Comparison of ENCODE assay signal across 1 cellular context in genomic region chr19:54376610-54377009, GRCh38.
A peak's percentile ranks its signal among the peaks of the same experiment; 100 is the strongest.
TF ChIP-seq lines count a peak whose summit lies in the region.

No MANE protein-coding gene starts in this region.

TF ChIP-seq in GM12878, 131 proteins besides CTCF, POLR2A, EP300 and RAD21:
- TF ChIP-seq REST (IDR thresholded peaks at IDR 0.05; ENCODE audit: low read depth, low read length) (no peak), NR2C2 (IDR thresholded peaks at IDR 0.05; ENCODE audit: borderline replicate concordance, control insufficient read depth, insufficient read length, low read depth) (no peak), NFYA (IDR thresholded peaks at IDR 0.05; ENCODE audit: borderline replicate concordance, low read depth, low read length) (no peak), ZBTB40 (IDR thresholded peaks at IDR 0.05; ENCODE audit: borderline replicate concordance) (peak; percentile 19; the same call in 1 of the 2 replicates)
TF ChIP-seq in GM12878: peak in this region for 1.
